27 cellular contexts compared by ENCODE assay signal in genomic region chr1:38708701-38709258, GRCh38.
"Had no signal": no experiment of that assay in that cellular context is flagged by ENCODE, and none has a peak within 500 bp of the region (broad histone marks: within the 10 kb centered on the region; RNA-seq: fewer than 3 reads in every experiment).

No MANE protein-coding gene starts in this region.

- H3K9me3 ChIP-seq: right lobe of liver, thyroid gland, vagina had no signal

- H3K27me3 ChIP-seq: ovary, right lobe of liver, sigmoid colon, stomach, thyroid gland, tibial nerve, upper lobe of left lung, vagina had no signal

- H3K9me3 Mint-ChIP-seq: natural killer cell had no signal

- H3K27ac Mint-ChIP-seq: natural killer cell; nephron progenitor cell; progenitor cell of endocrine pancreas; stimulated activated effector memory CD8-positive, alpha-beta T cell treated with anti-CD3 and anti-CD28 coated beads, Interleukin-12 subunit alpha, Interleukin-12 subunit beta, amount 100 ng/mL, for 72 hours; stimulated activated naive B cell treated with anti-CD40 and anti-IgM and Interleukin-4, amounts not matched to agents 10 μg/mL and 1 μg/mL and 100 μg/mL, for 72 hours; stimulated activated naive CD8-positive, alpha-beta T cell treated with anti-CD3 and anti-CD28 coated beads, Interleukin-15, Interleukin-2, amounts not matched to agents 100 ng/mL and 50 ng/mL, for 24 hours had no signal

- DNase-seq: natural killer cell; nephron progenitor cell; occipital lobe; ovary; psoas muscle; right cardiac atrium; right lobe of liver; sigmoid colon; small intestine; stimulated activated CD4-positive, alpha-beta T cell treated with anti-CD3 and anti-CD28 coated beads, Interleukin-15, amount 100 ng/mL, for 24 hours; stimulated activated CD4-positive, alpha-beta T cell treated with anti-CD3 and anti-CD28 coated beads, Interleukin-2, amount 100 ng/mL, for 24 hours; stimulated activated CD4-positive, alpha-beta T cell treated with anti-CD3 and anti-CD28 coated beads, Interleukin-2, amount 100 ng/mL, for 48 hours; stimulated activated CD4-positive, alpha-beta T cell treated with anti-CD3 and anti-CD28 coated beads, Interleukin-4, amount 100 ng/mL, for 24 hours; stimulated activated naive B cell treated with anti-CD40 and anti-IgM and Interleukin-4, amounts not matched to agents 10 μg/mL and 1 μg/mL and 100 μg/mL, for 72 hours; stimulated activated naive CD4-positive, alpha-beta T cell treated with Interleukin-2 at 50 U/mL for 16 hours; stomach; thyroid gland; trophoblast cell had no signal

- H3K4me1 Mint-ChIP-seq: natural killer cell; nephron progenitor cell; neural crest cell; stimulated activated effector memory CD8-positive, alpha-beta T cell treated with anti-CD3 and anti-CD28 coated beads, Interleukin-12 subunit alpha, Interleukin-12 subunit beta, amount 100 ng/mL, for 72 hours; stimulated activated naive B cell treated with anti-CD40 and anti-IgM and Interleukin-4, amounts not matched to agents 10 μg/mL and 1 μg/mL and 100 μg/mL, for 72 hours had no signal

- ATAC-seq: psoas muscle; right cardiac atrium; right lobe of liver; stimulated activated effector memory CD8-positive, alpha-beta T cell treated with anti-CD3 and anti-CD28 coated beads, Interleukin-12 subunit alpha, Interleukin-12 subunit beta, amount 100 ng/mL, for 72 hours; stimulated activated naive B cell treated with anti-CD40 and anti-IgM and Interleukin-4, amounts not matched to agents 10 μg/mL and 1 μg/mL and 100 μg/mL, for 72 hours had no signal

- H3K9ac ChIP-seq: parathyroid adenoma had no signal

- H3K27ac ChIP-seq: ovary, parathyroid adenoma, psoas muscle, right lobe of liver, sigmoid colon, stomach, thoracic aorta, thyroid gland, tibial nerve, upper lobe of left lung, vagina had no signal

- H3K4me3 ChIP-seq: ovary, psoas muscle, right lobe of liver, sigmoid colon, stomach, thoracic aorta, thyroid gland, tibial nerve, upper lobe of left lung, vagina had no signal

- H3K27me3 Mint-ChIP-seq: progenitor cell of endocrine pancreas had no signal

- H3K36me3 Mint-ChIP-seq: natural killer cell; stimulated activated effector memory CD8-positive, alpha-beta T cell treated with anti-CD3 and anti-CD28 coated beads, Interleukin-12 subunit alpha, Interleukin-12 subunit beta, amount 100 ng/mL, for 72 hours had no signal

- H2AFZ ChIP-seq: parathyroid adenoma had no signal

- H3K4me1 ChIP-seq: parathyroid adenoma, psoas muscle, right lobe of liver, sigmoid colon, stomach, thyroid gland, tibial nerve, upper lobe of left lung, vagina had no signal

- H3K4me3 Mint-ChIP-seq: natural killer cell; nephron progenitor cell; neural crest cell; stimulated activated effector memory CD8-positive, alpha-beta T cell treated with anti-CD3 and anti-CD28 coated beads, Interleukin-12 subunit alpha, Interleukin-12 subunit beta, amount 100 ng/mL, for 72 hours; stimulated activated naive B cell treated with anti-CD40 and anti-IgM and Interleukin-4, amounts not matched to agents 10 μg/mL and 1 μg/mL and 100 μg/mL, for 72 hours; stimulated activated naive CD8-positive, alpha-beta T cell treated with anti-CD3 and anti-CD28 coated beads, Interleukin-15, Interleukin-2, amounts not matched to agents 100 ng/mL and 50 ng/mL, for 24 hours had no signal

- H3K36me3 ChIP-seq: ovary, right lobe of liver, sigmoid colon, thoracic aorta, thyroid gland, tibial nerve, upper lobe of left lung, vagina had no signal
